In genomic region chr7:148575640-148576411, GRCh38 we compare ENCODE assay signal across 1 cellular context.
TF ChIP-seq lines count a peak whose summit lies in the region.

No MANE protein-coding gene starts in this region.

TF ChIP-seq in K562, 482 proteins besides CTCF, POLR2A, EP300 and RAD21 (continued from another document and continues in another):
- no peak for TF ChIP-seq ZBTB11 (CRISPR knock-in tag; IDR thresholded peaks at IDR 0.05)
- no peak for TF ChIP-seq NCOA1 (IDR thresholded peaks at IDR 0.05; ENCODE audit: low read depth)
- TF ChIP-seq CAMTA2 (CRISPR knock-in tag; conservative IDR thresholded peaks at IDR 0.05) = no peak
- no peak for TF ChIP-seq ZNF76 (CRISPR knock-in tag; IDR thresholded peaks at IDR 0.05; ENCODE audit: borderline replicate concordance)
- TF ChIP-seq POLR2AphosphoS2 (IDR thresholded peaks at IDR 0.05; ENCODE audit: low read length) = no peak
- TF ChIP-seq ZBTB8A (IDR thresholded peaks at IDR 0.05; ENCODE audit: partially characterized antibody) = no peak
- peak; percentile 99 for TF ChIP-seq ESRRA (IDR thresholded peaks at IDR 0.05; ENCODE audit: borderline replicate concordance, low read depth)
- TF ChIP-seq CBFA2T3 (IDR thresholded peaks at IDR 0.05) = no peak
- no peak for TF ChIP-seq ELF1 (tag; IDR thresholded peaks at IDR 0.05)
- TF ChIP-seq KLF16 (IDR thresholded peaks at IDR 0.05) = 0 out of 2 replicates have a peak, but pooled peaks have one; percentile 53
- TF ChIP-seq PML (IDR thresholded peaks at IDR 0.05; ENCODE audit: low read length) = no peak
- peak in 1 of 3 experiments; percentile 16 for TF ChIP-seq YY1 (IDR thresholded peaks at IDR 0.05; ENCODE audit: borderline replicate concordance in 1 of 3, control insufficient read depth in 1 of 3, extremely low read depth in 1 of 3, insufficient read depth in 3 of 3, insufficient read length in 1 of 3, insufficient replicate concordance in 2 of 3, low read depth in 1 of 3, low read length in 2 of 3)
- no peak for TF ChIP-seq IRF9 (tag; IDR thresholded peaks at IDR 0.05)
- no peak for TF ChIP-seq MTF1 (CRISPR knock-in tag; IDR thresholded peaks at IDR 0.05; ENCODE audit: borderline replicate concordance)
- TF ChIP-seq PRDM10 (IDR thresholded peaks at IDR 0.05; ENCODE audit: partially characterized antibody) = no peak
- no peak for TF ChIP-seq EHMT2 (IDR thresholded peaks at IDR 0.05)
- TF ChIP-seq KLF13 (tag; IDR thresholded peaks at IDR 0.05; ENCODE audit: borderline replicate concordance, low read depth) = no peak
- TF ChIP-seq EGR1 (conservative IDR thresholded peaks at IDR 0.05) = no peak
- TF ChIP-seq ELK3 (CRISPR knock-in tag; IDR thresholded peaks at IDR 0.05) = no peak
- no peak for TF ChIP-seq POLR2AphosphoS5 (IDR thresholded peaks at IDR 0.05; ENCODE audit: control insufficient read depth, insufficient read depth, low read depth, low read length)
- no peak for TF ChIP-seq SMAD1 (IDR thresholded peaks at IDR 0.05; ENCODE audit: low read depth, low read length, partially characterized antibody)
- no peak for TF ChIP-seq PCBP1 (IDR thresholded peaks at IDR 0.05; ENCODE audit: low read depth, low read length, poor library complexity, severe bottlenecking)
- no peak for TF ChIP-seq MXI1 (IDR thresholded peaks at IDR 0.05; ENCODE audit: low read depth, low read length)
- TF ChIP-seq RBBP5 (IDR thresholded peaks at IDR 0.05; ENCODE audit: borderline replicate concordance, insufficient read depth, low read length, poor library complexity, severe bottlenecking) = no peak
- TF ChIP-seq RFX7 (CRISPR knock-in tag; IDR thresholded peaks at IDR 0.05) = no peak
- no peak for TF ChIP-seq ZEB2 (IDR thresholded peaks at IDR 0.05)
- TF ChIP-seq MLX (CRISPR knock-in tag; conservative IDR thresholded peaks at IDR 0.05) = 0 out of 4 replicates have a peak, but pooled peaks of 1 of the 2 experiments have one; percentile 43
- no peak for TF ChIP-seq CHD1 (IDR thresholded peaks at IDR 0.05; ENCODE audit: low read length)
- 0 out of 2 replicates have a peak, but pooled peaks have one; percentile 57 for TF ChIP-seq E2F1 (CRISPR knock-in tag; IDR thresholded peaks at IDR 0.05)
- no peak for TF ChIP-seq TCF7 (IDR thresholded peaks at IDR 0.05; ENCODE audit: borderline replicate concordance)
- no peak for TF ChIP-seq NFXL1 (CRISPR knock-in tag; IDR thresholded peaks at IDR 0.05)
- no peak for TF ChIP-seq CREB5 (CRISPR knock-in tag; IDR thresholded peaks at IDR 0.05)
- TF ChIP-seq MGA (IDR thresholded peaks at IDR 0.05) = no peak
- TF ChIP-seq HDAC1 (IDR thresholded peaks at IDR 0.05) = no peak
